ENCODE assay signal across 8 cellular contexts in the genomic region with DNA sequence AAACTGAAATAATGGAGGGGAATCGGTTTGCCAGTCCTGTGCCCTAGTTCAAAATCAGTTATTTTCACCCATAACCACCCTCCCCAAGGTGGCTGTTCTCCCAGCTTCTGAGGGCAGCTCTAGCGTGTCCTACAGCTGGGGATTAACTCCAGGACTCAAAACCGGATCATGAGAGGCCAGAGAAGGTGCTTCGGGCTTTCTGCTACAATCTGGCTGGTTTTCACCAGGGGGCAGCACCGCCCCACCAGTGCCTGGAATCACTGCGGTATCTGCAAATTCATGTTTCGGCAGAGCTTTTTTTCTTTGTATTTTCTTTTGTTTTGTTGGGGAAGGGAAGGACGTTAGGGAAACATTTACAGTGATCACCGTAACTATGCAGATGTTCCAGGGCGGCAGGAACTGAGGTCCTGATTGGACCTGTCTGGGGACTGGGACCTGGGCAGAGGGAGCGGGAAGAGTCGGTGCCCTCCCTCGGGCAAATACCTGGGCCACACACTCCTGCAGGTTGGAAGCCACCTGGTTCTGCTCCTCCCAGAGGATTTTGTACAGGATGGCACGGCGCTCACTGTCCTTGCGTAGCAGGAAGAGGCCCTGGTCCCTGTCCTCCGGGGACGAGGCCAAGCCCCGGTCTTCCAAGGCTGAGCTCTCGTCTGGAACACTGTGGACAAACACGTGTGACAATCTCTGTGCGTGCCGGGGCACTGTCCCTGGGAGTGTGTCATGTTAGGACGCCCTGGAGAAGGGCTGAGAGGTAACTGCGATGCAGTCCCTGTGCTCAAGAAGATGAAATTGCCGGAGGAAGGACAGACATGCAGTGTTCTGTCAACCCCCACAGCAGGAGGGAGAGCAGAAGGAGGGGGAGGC. TPM values are rescaled to one million over a fixed set of nuclear protein-coding genes. Genes with fewer than 3 reads are reported as not detected.
DNase-seq lines count a peak whose midpoint lies in the region; ATAC-seq and TF ChIP-seq lines count a peak whose summit lies in the region.

No MANE protein-coding gene starts in this region.

- intact Hi-C loops in left cardiac atrium (cut with DNase I): loop anchor here in 1 of 2 donors (5.0 to 10.0 kb wide), 2 partner anchors 162 to 515 kb away; a partner anchor contains a TSS
- intact Hi-C loops in posterior vena cava (cut with DNase I): no loop called here
- intact Hi-C loops in upper lobe of right lung (cut with DNase I): no loop called here

- peak; percentile 78 for DNase-seq in COLO829 (ENCODE audit: low spot score)
- peak; percentile 48 to 49 for DNase-seq in Kasumi-1 (lab: John Stamatoyannopoulos, UW)
- DNase-seq in SW480 (ENCODE audit: low spot score): peak; percentile 44
- DNase-seq in activated naive CD8-positive, alpha-beta T cell treated with anti-CD3 and anti-CD28 coated beads, Interleukin-2, amount 50 U/mL, for 16 hours (ENCODE audit: low read depth, low spot score): peak; percentile 29
- peak; percentile 53 for DNase-seq in left cardiac atrium
- peak; percentile 86 for DNase-seq in posterior vena cava (ENCODE audit: low spot score)
- peak; percentile 75 for DNase-seq in upper lobe of right lung

- ATAC-seq in GM21367 (IDR thresholded peaks at IDR 0.05; ENCODE audit: unreplicated experiment) (peak; percentile 71), left cardiac atrium (peak; percentile 62 to 91), upper lobe of right lung (peak; percentile 92)

- H3K4me3 ChIP-seq in upper lobe of right lung: peak overlapping the region; percentile 37

- H3K27ac ChIP-seq in upper lobe of right lung: no peak overlapping the region

- no peaks in the 10 kb centered on the region for H3K27me3 ChIP-seq in upper lobe of right lung

- H3K9me3 ChIP-seq in upper lobe of right lung: no peaks in the 10 kb centered on the region

- H3K36me3 ChIP-seq in upper lobe of right lung: no peaks in the 10 kb centered on the region

- no peaks in the 10 kb centered on the region for H3K4me1 ChIP-seq in upper lobe of right lung

- TF ChIP-seq CTCF in upper lobe of right lung (IDR thresholded peaks at IDR 0.05): peak; percentile 69

RNA-seq across cellular contexts. Expression of a gene that starts 28.7 kb away (rescaled TPM):
- total RNA-seq in left cardiac atrium (100 to 1,000 TPM; 697 to 712 TPM), posterior vena cava (10 to 100 TPM; 94.3 to 95.1 TPM), upper lobe of right lung (114 TPM)

Comparison
In these comparisons a context has a peak if more than half of its experiments do, and no peak if none do; other contexts are left out.
1. DNase-seq: peak in every context shown above with its lines; median percentile 86 in posterior vena cava; 78 in COLO829; 75 in upper lobe of right lung; 53 in left cardiac atrium; 48 in Kasumi-1; 44 in SW480; 29 in activated naive CD8-positive, alpha-beta T cell treated with anti-CD3 and anti-CD28 coated beads, Interleukin-2, amount 50 U/mL, for 16 hours.